In genomic region chr1:150579110-150579954, GRCh38 we compare ENCODE assay signal across 1 cellular context.
A peak's percentile ranks its signal among the peaks of the same experiment; 100 is the strongest.
TF ChIP-seq lines count a peak whose summit lies in the region.

Gene MCL1, minus strand, starts transcription at chr1:150579610. Its CDS starts 80 bp downstream, at chr1:150579530.

TF ChIP-seq in HepG2, 621 proteins besides CTCF, POLR2A, EP300 and RAD21 (continued from another document and continues in another):
- TF ChIP-seq E2F5 (CRISPR knock-in tag; conservative IDR thresholded peaks at IDR 0.05), result no peak
- peak; percentile 50; the same call in 1 of the 2 replicates for TF ChIP-seq ZNF235 (CRISPR knock-in tag; IDR thresholded peaks at IDR 0.05; ENCODE audit: borderline replicate concordance)
- TF ChIP-seq WIZ (CRISPR knock-in tag; IDR thresholded peaks at IDR 0.05), result no peak
- TF ChIP-seq, protein P1, sequence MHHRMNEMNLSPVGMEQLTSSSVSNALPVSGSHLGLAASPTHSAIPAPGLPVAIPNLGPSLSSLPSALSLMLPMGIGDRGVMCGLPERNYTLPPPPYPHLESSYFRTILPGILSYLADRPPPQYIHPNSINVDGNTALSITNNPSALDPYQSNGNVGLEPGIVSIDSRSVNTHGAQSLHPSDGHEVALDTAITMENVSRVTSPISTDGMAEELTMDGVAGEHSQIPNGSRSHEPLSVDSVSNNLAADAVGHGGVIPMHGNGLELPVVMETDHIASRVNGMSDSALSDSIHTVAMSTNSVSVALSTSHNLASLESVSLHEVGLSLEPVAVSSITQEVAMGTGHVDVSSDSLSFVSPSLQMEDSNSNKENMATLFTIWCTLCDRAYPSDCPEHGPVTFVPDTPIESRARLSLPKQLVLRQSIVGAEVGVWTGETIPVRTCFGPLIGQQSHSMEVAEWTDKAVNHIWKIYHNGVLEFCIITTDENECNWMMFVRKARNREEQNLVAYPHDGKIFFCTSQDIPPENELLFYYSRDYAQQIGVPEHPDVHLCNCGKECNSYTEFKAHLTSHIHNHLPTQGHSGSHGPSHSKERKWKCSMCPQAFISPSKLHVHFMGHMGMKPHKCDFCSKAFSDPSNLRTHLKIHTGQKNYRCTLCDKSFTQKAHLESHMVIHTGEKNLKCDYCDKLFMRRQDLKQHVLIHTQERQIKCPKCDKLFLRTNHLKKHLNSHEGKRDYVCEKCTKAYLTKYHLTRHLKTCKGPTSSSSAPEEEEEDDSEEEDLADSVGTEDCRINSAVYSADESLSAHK (CRISPR knock-in tag; IDR thresholded peaks at IDR 0.05; ENCODE audit: borderline replicate concordance), result no peak
- peak; percentile 63; the same call in 1 of the 2 replicates for TF ChIP-seq ZNF775 (CRISPR knock-in tag; IDR thresholded peaks at IDR 0.05; ENCODE audit: borderline replicate concordance)
- 0 out of 2 replicates have a peak, but pooled peaks have one; percentile 41 for TF ChIP-seq ZC3H4 (CRISPR knock-in tag; IDR thresholded peaks at IDR 0.05; ENCODE audit: borderline replicate concordance)
- peak; percentile 46; the same call in 1 of the 2 replicates for TF ChIP-seq HNF1B (CRISPR knock-in tag; IDR thresholded peaks at IDR 0.05)
- TF ChIP-seq POLR2AphosphoS2 (IDR thresholded peaks at IDR 0.05; ENCODE audit: low read depth, low read length), result peak; percentile 88; the same call in 1 of the 2 replicates
- TF ChIP-seq LCORL (IDR thresholded peaks at IDR 0.05), result no peak
- peak; percentile 53; the same call in 1 of the 2 replicates for TF ChIP-seq LCORL (CRISPR knock-in tag; IDR thresholded peaks at IDR 0.05)
- no peak; the same call in none of the 2 replicates for TF ChIP-seq GABPA (IDR thresholded peaks at IDR 0.05; ENCODE audit: low read depth, low read length)
- TF ChIP-seq GABPA (CRISPR knock-in tag; IDR thresholded peaks at IDR 0.05; ENCODE audit: low read depth), result peak; percentile 83
- TF ChIP-seq ZNF556 (CRISPR knock-in tag; IDR thresholded peaks at IDR 0.05; ENCODE audit: borderline replicate concordance), result peak; percentile 67; the same call in 1 of the 2 replicates
- TF ChIP-seq MXD3 (CRISPR knock-in tag; IDR thresholded peaks at IDR 0.05), result peak; percentile 58; the same call in 1 of the 2 replicates
- TF ChIP-seq ZBTB21 (CRISPR knock-in tag; IDR thresholded peaks at IDR 0.05), result 0 out of 2 replicates have a peak, but pooled peaks have one; percentile 24
- TF ChIP-seq TBL1XR1 (IDR thresholded peaks at IDR 0.05; ENCODE audit: borderline replicate concordance, low read length, partially characterized antibody), result peak; percentile 40
- TF ChIP-seq GTF2F1 (IDR thresholded peaks at IDR 0.05; ENCODE audit: low read length), result peak; percentile 98
- TF ChIP-seq ZKSCAN8 (CRISPR knock-in tag; IDR thresholded peaks at IDR 0.05; ENCODE audit: borderline replicate concordance), result 0 out of 2 replicates have a peak, but pooled peaks have one; percentile 59
- TF ChIP-seq ZFP36 (IDR thresholded peaks at IDR 0.05; ENCODE audit: borderline replicate concordance, low read depth, low read length, partially characterized antibody), result peak; percentile 79
- TF ChIP-seq NONO (IDR thresholded peaks at IDR 0.05), result no peak
- TF ChIP-seq NONO (CRISPR knock-in tag; conservative IDR thresholded peaks at IDR 0.05), result peak; percentile 61
- peak; percentile 16; the same call in 1 of the 2 replicates for TF ChIP-seq HNF4G (IDR thresholded peaks at IDR 0.05; ENCODE audit: borderline replicate concordance, low read depth, low read length)
- no peak for TF ChIP-seq HNF4G (CRISPR knock-in tag; IDR thresholded peaks at IDR 0.05; ENCODE audit: borderline replicate concordance, low read depth)
- 0 out of 2 replicates have a peak, but pooled peaks have one; percentile 14 for TF ChIP-seq ZNF703 (CRISPR knock-in tag; IDR thresholded peaks at IDR 0.05; ENCODE audit: borderline replicate concordance)
- peak; percentile 43; the same call in 1 of the 2 replicates for TF ChIP-seq ZNF143 (CRISPR knock-in tag; IDR thresholded peaks at IDR 0.05)
- 0 out of 2 replicates have a peak, but pooled peaks have one; percentile 17 for TF ChIP-seq ZSCAN29 (CRISPR knock-in tag; conservative IDR thresholded peaks at IDR 0.05)
- TF ChIP-seq ZNF569 (CRISPR knock-in tag; IDR thresholded peaks at IDR 0.05; ENCODE audit: borderline replicate concordance), result 0 out of 2 replicates have a peak, but pooled peaks have one; percentile 40
- TF ChIP-seq TSC22D2 (CRISPR knock-in tag; IDR thresholded peaks at IDR 0.05; ENCODE audit: borderline replicate concordance), result no peak; the same call in 1 of the 2 replicates
- TF ChIP-seq SATB2 (CRISPR knock-in tag; IDR thresholded peaks at IDR 0.05), result peak; percentile 85; the same call in 1 of the 2 replicates
- TF ChIP-seq ZNF782 (CRISPR knock-in tag; IDR thresholded peaks at IDR 0.05; ENCODE audit: borderline replicate concordance), result 0 out of 2 replicates have a peak, but pooled peaks have one; percentile 52
- TF ChIP-seq ZHX1 (CRISPR knock-in tag; IDR thresholded peaks at IDR 0.05; ENCODE audit: low read depth), result 0 out of 2 replicates have a peak, but pooled peaks have one; percentile 32
- no peak for TF ChIP-seq ATF7 (IDR thresholded peaks at IDR 0.05)
- 0 out of 2 replicates have a peak, but pooled peaks have one; percentile 57 for TF ChIP-seq ATF7 (CRISPR knock-in tag; IDR thresholded peaks at IDR 0.05)
- TF ChIP-seq SALL1 (CRISPR knock-in tag; IDR thresholded peaks at IDR 0.05), result peak; percentile 43; the same call in 1 of the 2 replicates
- peak; percentile 25; the same call in 1 of the 2 replicates for TF ChIP-seq PATZ1 (CRISPR knock-in tag; IDR thresholded peaks at IDR 0.05)
- peak; percentile 89 for TF ChIP-seq PHF8 (CRISPR knock-in tag; IDR thresholded peaks at IDR 0.05)
- TF ChIP-seq HNRNPL (IDR thresholded peaks at IDR 0.05; ENCODE audit: low read depth, low read length), result 0 out of 2 replicates have a peak, but pooled peaks have one; percentile 63
- TF ChIP-seq POGZ (CRISPR knock-in tag; IDR thresholded peaks at IDR 0.05), result peak; percentile 36; the same call in 1 of the 2 replicates
- TF ChIP-seq ZNF280B (CRISPR knock-in tag; IDR thresholded peaks at IDR 0.05; ENCODE audit: borderline replicate concordance), result no peak
- no peak for TF ChIP-seq ZKSCAN5 (CRISPR knock-in tag; IDR thresholded peaks at IDR 0.05)
- TF ChIP-seq, protein P2, sequence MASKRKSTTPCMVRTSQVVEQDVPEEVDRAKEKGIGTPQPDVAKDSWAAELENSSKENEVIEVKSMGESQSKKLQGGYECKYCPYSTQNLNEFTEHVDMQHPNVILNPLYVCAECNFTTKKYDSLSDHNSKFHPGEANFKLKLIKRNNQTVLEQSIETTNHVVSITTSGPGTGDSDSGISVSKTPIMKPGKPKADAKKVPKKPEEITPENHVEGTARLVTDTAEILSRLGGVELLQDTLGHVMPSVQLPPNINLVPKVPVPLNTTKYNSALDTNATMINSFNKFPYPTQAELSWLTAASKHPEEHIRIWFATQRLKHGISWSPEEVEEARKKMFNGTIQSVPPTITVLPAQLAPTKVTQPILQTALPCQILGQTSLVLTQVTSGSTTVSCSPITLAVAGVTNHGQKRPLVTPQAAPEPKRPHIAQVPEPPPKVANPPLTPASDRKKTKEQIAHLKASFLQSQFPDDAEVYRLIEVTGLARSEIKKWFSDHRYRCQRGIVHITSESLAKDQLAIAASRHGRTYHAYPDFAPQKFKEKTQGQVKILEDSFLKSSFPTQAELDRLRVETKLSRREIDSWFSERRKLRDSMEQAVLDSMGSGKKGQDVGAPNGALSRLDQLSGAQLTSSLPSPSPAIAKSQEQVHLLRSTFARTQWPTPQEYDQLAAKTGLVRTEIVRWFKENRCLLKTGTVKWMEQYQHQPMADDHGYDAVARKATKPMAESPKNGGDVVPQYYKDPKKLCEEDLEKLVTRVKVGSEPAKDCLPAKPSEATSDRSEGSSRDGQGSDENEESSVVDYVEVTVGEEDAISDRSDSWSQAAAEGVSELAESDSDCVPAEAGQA (IDR thresholded peaks at IDR 0.05; ENCODE audit: low read depth), result no peak
- TF ChIP-seq, protein P2 (CRISPR knock-in tag; IDR thresholded peaks at IDR 0.05; ENCODE audit: borderline replicate concordance), result peak; percentile 41
- TF ChIP-seq KAT7 (CRISPR knock-in tag; IDR thresholded peaks at IDR 0.05; ENCODE audit: borderline replicate concordance), result peak; percentile 77
- TF ChIP-seq MAZ (IDR thresholded peaks at IDR 0.05; ENCODE audit: borderline replicate concordance, low read depth, low read length), result 0 out of 2 replicates have a peak, but pooled peaks have one; percentile 21
- TF ChIP-seq MAZ (CRISPR knock-in tag; IDR thresholded peaks at IDR 0.05; ENCODE audit: low read depth), result peak; percentile 49; the same call in 1 of the 2 replicates
- TF ChIP-seq CBX1 (IDR thresholded peaks at IDR 0.05; ENCODE audit: low read depth), result peak; percentile 33
